15 cellular contexts compared by ENCODE assay signal in genomic region chr16:89288966-89289365, GRCh38.
DNase-seq lines count a peak whose midpoint lies in the region; ATAC-seq and TF ChIP-seq lines count a peak whose summit lies in the region.
"Had no signal": no experiment of that assay in that cellular context is flagged by ENCODE, and none has a peak within 500 bp of the region (broad histone marks: within the 10 kb centered on the region; RNA-seq: fewer than 3 reads in every experiment).

No MANE protein-coding gene starts in this region.

- CTCF ChIA-PET in CD4-positive, alpha-beta T cell (lab: Charles Lee), result interaction anchor here (1.2 to 1.8 kb wide), 2 partner anchors 27 to 220 kb away, joined by 5 to 6 read pairs; partner anchors contain the start of gene SPG7
- CTCF ChIA-PET in naive thymus-derived CD4-positive, alpha-beta T cell (lab: Charles Lee), result interaction anchor here (0.5 to 1.6 kb wide), 15 partner anchors 15 to 432 kb away, joined by 3 to 10 read pairs (median 3); no protein-coding TSS in a partner anchor

- no peak for DNase-seq in activated naive CD8-positive, alpha-beta T cell treated with anti-CD3 and anti-CD28 coated beads, Interleukin-2, amount 50 U/mL, for 24 hours
- no peak for DNase-seq in CD4-positive, alpha-beta T cell
- DNase-seq in T-helper 17 cell, result no peak
- DNase-seq in naive thymus-derived CD4-positive, alpha-beta T cell, result no peak
- no peak for DNase-seq in type B pancreatic cell (ENCODE audit: extremely low spot score, unreplicated experiment)
- DNase-seq in activated CD4-positive, alpha-beta T cell treated with anti-CD3 and anti-CD28 coated beads for 48 hours, result no peak
- no peak for DNase-seq in OCI-M1 (lab: John Stamatoyannopoulos, UW)
- DNase-seq: DMS79, NCI-H446 treated with DMSO at 0.1 percent for 48 hours, NCI-H748 treated with DMSO at 0.1 percent for 48 hours had no signal

- no peaks in the 10 kb centered on the region for H3K4me1 ChIP-seq in naive thymus-derived CD4-positive, alpha-beta T cell (ENCODE audit: control insufficient read depth in 2 of 2, insufficient read depth in 2 of 2, low read length in 2 of 2)

- no peak overlapping the region for H3K4me3 ChIP-seq in naive thymus-derived CD4-positive, alpha-beta T cell (ENCODE audit: low read length)
- H3K4me3 ChIP-seq: GM12878, MG63 had no signal

- intact Hi-C loops in CD4-positive, alpha-beta T cell (cut with DNase I, micrococcal nuclease), result loop anchor here (1.0 kb wide), 2 partner anchors 48 to 49 kb away; no protein-coding TSS in a partner anchor
- intact Hi-C loops in naive thymus-derived CD4-positive, alpha-beta T cell (cut with micrococcal nuclease), result loop anchor here (1.0 to 2.0 kb wide), 4 partner anchors 26 to 48 kb away; no protein-coding TSS in a partner anchor

- TF ChIP-seq CTCF in CD4-positive, alpha-beta T cell (IDR thresholded peaks at IDR 0.05), result no peak
- TF ChIP-seq CTCF in type B pancreatic cell (conservative IDR thresholded peaks at IDR 0.05), result no peak

- H3K27ac Mint-ChIP-seq in activated naive CD8-positive, alpha-beta T cell, result peak overlapping the region; percentile 61
- H3K27ac Mint-ChIP-seq in activated naive CD8-positive, alpha-beta T cell treated with anti-CD3 and anti-CD28 coated beads, Interleukin-2, amount 50 U/mL, for 24 hours, result no peak overlapping the region
- peak overlapping the region; percentile 73 for H3K27ac Mint-ChIP-seq in CD4-positive, alpha-beta T cell
- H3K27ac Mint-ChIP-seq in T-helper 17 cell (peak overlapping the region; percentile 86), type B pancreatic cell (no peak overlapping the region)
- H3K27ac Mint-ChIP-seq in naive thymus-derived CD4-positive, alpha-beta T cell, result peak overlapping the region in 6 of 9 donors; percentile 18 to 75 (median 55)

- H3K27me3 ChIP-seq in CD4-positive, alpha-beta T cell (ENCODE audit: control insufficient read depth, insufficient read depth, low read length), result no peaks in the 10 kb centered on the region
- no peaks in the 10 kb centered on the region for H3K27me3 ChIP-seq in naive thymus-derived CD4-positive, alpha-beta T cell (ENCODE audit: control insufficient read depth in 2 of 2, insufficient read depth in 2 of 2, low read length in 2 of 2)
- H3K27me3 ChIP-seq: MG63 had no signal

- ATAC-seq in activated naive CD8-positive, alpha-beta T cell treated with anti-CD3 and anti-CD28 coated beads, Interleukin-2, amount 50 U/mL, for 24 hours, result no peak
- no peak for ATAC-seq in CD4-positive, alpha-beta T cell (ENCODE audit: poor library complexity)
- no peak for ATAC-seq in T-helper 17 cell
- ATAC-seq in naive thymus-derived CD4-positive, alpha-beta T cell, result no peak

- H3K9me3 ChIP-seq in CD4-positive, alpha-beta T cell (ENCODE audit: control insufficient read depth, low read length), result no peaks in the 10 kb centered on the region
- H3K9me3 ChIP-seq in T-helper 17 cell (ENCODE audit: control insufficient read depth, low read length, poor library complexity, severe bottlenecking), result no peaks in the 10 kb centered on the region
- H3K9me3 ChIP-seq in naive thymus-derived CD4-positive, alpha-beta T cell (ENCODE audit: control insufficient read depth in 2 of 3, low read length in 3 of 3), result no peaks in the 10 kb centered on the region
- H3K9me3 ChIP-seq: MG63 had no signal

- H3K36me3 Mint-ChIP-seq in activated naive CD8-positive, alpha-beta T cell, result no peaks in the 10 kb centered on the region
- peaks cover 24% of the 10 kb centered on the region for H3K36me3 Mint-ChIP-seq in activated naive CD8-positive, alpha-beta T cell treated with anti-CD3 and anti-CD28 coated beads, Interleukin-2, amount 50 U/mL, for 24 hours (ENCODE audit: low read depth)
- peaks cover 40% of the 10 kb centered on the region for H3K36me3 Mint-ChIP-seq in CD4-positive, alpha-beta T cell (ENCODE audit: low read depth)
- H3K36me3 Mint-ChIP-seq in T-helper 17 cell (ENCODE audit: low read depth) (peaks cover 4% of the 10 kb centered on the region), type B pancreatic cell (peaks cover 15% of the 10 kb centered on the region)
- peaks cover 0 to 7% (median 0%) of the 10 kb centered on the region in 5 donors for H3K36me3 Mint-ChIP-seq in naive thymus-derived CD4-positive, alpha-beta T cell

- POLR2A ChIA-PET in CD4-positive, alpha-beta T cell (lab: Charles Lee), result interaction anchor here (0.8 to 1.3 kb wide), 3 partner anchors 27 to 71 kb away, joined by 3 to 6 read pairs (median 4); partner anchors contain the start of gene ZNF778
- POLR2A ChIA-PET in naive thymus-derived CD4-positive, alpha-beta T cell (lab: Charles Lee), result interaction anchor here (0.7 to 1.2 kb wide), 3 partner anchors 12 to 42 kb away, joined by 3 to 5 read pairs (median 4); no protein-coding TSS in a partner anchor

- H3K27ac ChIP-seq in CD4-positive, alpha-beta T cell (ENCODE audit: low read depth, low read length), result no peak overlapping the region
- H3K27ac ChIP-seq in naive thymus-derived CD4-positive, alpha-beta T cell (ENCODE audit: low read depth, low read length), result no peak overlapping the region
- H3K27ac ChIP-seq: C4-2B, KMS-11 had no signal

- no peaks in the 10 kb centered on the region for H3K9me3 Mint-ChIP-seq in activated naive CD8-positive, alpha-beta T cell (ENCODE audit: low read depth)
- no peaks in the 10 kb centered on the region for H3K9me3 Mint-ChIP-seq in activated naive CD8-positive, alpha-beta T cell treated with anti-CD3 and anti-CD28 coated beads, Interleukin-2, amount 50 U/mL, for 24 hours
- H3K9me3 Mint-ChIP-seq in CD4-positive, alpha-beta T cell, result no peaks in the 10 kb centered on the region
- H3K9me3 Mint-ChIP-seq in naive thymus-derived CD4-positive, alpha-beta T cell, result peaks cover 0 to 1% (median 0%) of the 10 kb centered on the region in 11 donors
- no peaks in the 10 kb centered on the region for H3K9me3 Mint-ChIP-seq in type B pancreatic cell

- H3K4me1 Mint-ChIP-seq in activated naive CD8-positive, alpha-beta T cell (ENCODE audit: low read depth), result peaks cover 3% of the 10 kb centered on the region
- H3K4me1 Mint-ChIP-seq in activated naive CD8-positive, alpha-beta T cell treated with anti-CD3 and anti-CD28 coated beads, Interleukin-2, amount 50 U/mL, for 24 hours, result peaks cover 6% of the 10 kb centered on the region
- peaks cover 5% of the 10 kb centered on the region for H3K4me1 Mint-ChIP-seq in CD4-positive, alpha-beta T cell (ENCODE audit: low read depth)
- H3K4me1 Mint-ChIP-seq in T-helper 17 cell, result peaks cover 8% of the 10 kb centered on the region
- H3K4me1 Mint-ChIP-seq in naive thymus-derived CD4-positive, alpha-beta T cell, result peaks cover 0 to 13% (median 8%) of the 10 kb centered on the region in 7 donors
- peaks cover 10% of the 10 kb centered on the region for H3K4me1 Mint-ChIP-seq in type B pancreatic cell (ENCODE audit: unreplicated experiment)

- H3K27me3 Mint-ChIP-seq in activated naive CD8-positive, alpha-beta T cell, result no peaks in the 10 kb centered on the region
- H3K27me3 Mint-ChIP-seq in activated naive CD8-positive, alpha-beta T cell treated with anti-CD3 and anti-CD28 coated beads, Interleukin-2, amount 50 U/mL, for 24 hours, result no peaks in the 10 kb centered on the region
- H3K27me3 Mint-ChIP-seq in CD4-positive, alpha-beta T cell, result no peaks in the 10 kb centered on the region
- H3K27me3 Mint-ChIP-seq in T-helper 17 cell (no peaks in the 10 kb centered on the region), type B pancreatic cell (no peaks in the 10 kb centered on the region)
- H3K27me3 Mint-ChIP-seq in naive thymus-derived CD4-positive, alpha-beta T cell, result no peaks in the 10 kb centered on the region

- H3K4me3 Mint-ChIP-seq in activated naive CD8-positive, alpha-beta T cell, result no peak overlapping the region
- H3K4me3 Mint-ChIP-seq in activated naive CD8-positive, alpha-beta T cell treated with anti-CD3 and anti-CD28 coated beads, Interleukin-2, amount 50 U/mL, for 24 hours, result no peak overlapping the region
- no peak overlapping the region for H3K4me3 Mint-ChIP-seq in CD4-positive, alpha-beta T cell
- H3K4me3 Mint-ChIP-seq in T-helper 17 cell (no peak overlapping the region), type B pancreatic cell (no peak overlapping the region)
- H3K4me3 Mint-ChIP-seq in naive thymus-derived CD4-positive, alpha-beta T cell, result no peak overlapping the region

- peaks cover 18 to 76% (median 33%) of the 10 kb centered on the region in 3 experiments for H3K36me3 ChIP-seq in naive thymus-derived CD4-positive, alpha-beta T cell (ENCODE audit: control insufficient read depth in 2 of 3, insufficient read depth in 3 of 3, low read length in 3 of 3)

Comparison
In these comparisons a context has a peak if more than half of its experiments do, and no peak if none do; other contexts are left out.
1. H3K27ac Mint-ChIP-seq: peak in activated naive CD8-positive, alpha-beta T cell (single experiment), CD4-positive, alpha-beta T cell (single experiment), T-helper 17 cell (single experiment) and naive thymus-derived CD4-positive, alpha-beta T cell (6 of 9); none in activated naive CD8-positive, alpha-beta T cell treated with anti-CD3 and anti-CD28 coated beads, Interleukin-2, amount 50 U/mL, for 24 hours (single experiment) and type B pancreatic cell (single experiment).